1 cellular context compared by ENCODE assay signal in genomic region chr9:111501005-111501562, GRCh38.
TF ChIP-seq lines count a peak whose summit lies in the region.

No MANE protein-coding gene starts in this region.

TF ChIP-seq in K562, 482 proteins besides CTCF, POLR2A, EP300 and RAD21:
- TF ChIP-seq ZBTB43 (CRISPR knock-in tag; IDR thresholded peaks at IDR 0.05) (no peak), PYGO2 (tag; IDR thresholded peaks at IDR 0.05) (no peak), GMEB1 (CRISPR knock-in tag; IDR thresholded peaks at IDR 0.05) (no peak), ZNF121 (CRISPR knock-in tag; conservative IDR thresholded peaks at IDR 0.05) (peak; percentile 66), CBFB (CRISPR knock-in tag; IDR thresholded peaks at IDR 0.05) (no peak), THAP7 (CRISPR knock-in tag; IDR thresholded peaks at IDR 0.05) (no peak), CBX3 (IDR thresholded peaks at IDR 0.05; ENCODE audit: borderline replicate concordance in 1 of 2, low read length in 2 of 2) (no peak)
